1 cellular context compared by ENCODE assay signal in the genomic region with DNA sequence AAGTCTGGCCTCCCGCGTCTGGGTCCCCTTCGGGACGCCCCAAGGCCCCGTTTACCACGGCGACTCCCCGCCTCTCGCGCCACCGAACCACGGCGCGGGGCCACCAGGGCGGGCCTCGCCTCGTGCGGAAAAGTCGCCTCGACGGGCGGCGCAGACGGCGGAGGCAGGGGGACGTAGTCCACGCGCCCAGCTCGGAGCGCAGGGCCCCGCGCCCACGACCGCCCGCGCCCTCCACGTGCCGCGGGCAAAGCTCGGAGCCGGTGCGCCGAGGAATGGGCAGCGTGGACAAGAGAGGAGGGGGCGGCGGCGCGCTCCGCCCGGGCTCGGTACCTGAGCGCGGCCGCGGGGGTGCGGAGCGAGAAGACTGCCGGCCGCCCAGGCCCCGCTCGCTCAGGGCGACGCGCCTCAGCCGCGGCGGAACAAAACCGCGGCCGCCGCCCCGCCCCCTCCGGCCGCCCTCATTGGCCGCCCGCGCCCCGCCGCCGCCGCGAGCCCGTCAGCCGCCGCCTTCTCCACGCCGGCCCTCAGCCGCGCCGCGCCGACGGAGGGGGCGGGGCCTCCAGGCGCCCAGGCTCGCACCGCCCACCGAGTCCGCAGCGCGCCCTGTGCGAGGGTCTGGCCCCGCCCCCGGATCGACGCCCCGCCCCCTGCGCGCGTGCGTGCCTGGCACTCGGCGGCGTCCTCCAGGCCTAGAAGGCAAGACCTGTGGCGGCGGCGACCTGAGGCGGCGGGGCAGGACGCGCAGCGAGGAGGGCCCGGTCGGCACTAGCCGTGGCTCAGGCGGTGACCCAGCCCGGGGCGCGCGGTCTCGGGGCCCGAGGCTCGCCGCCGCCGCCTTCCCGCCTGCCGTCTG.
A peak's percentile ranks its signal among the peaks of the same experiment; 100 is the strongest.
TF ChIP-seq lines count a peak whose summit lies in the region.

A gene with protein sequence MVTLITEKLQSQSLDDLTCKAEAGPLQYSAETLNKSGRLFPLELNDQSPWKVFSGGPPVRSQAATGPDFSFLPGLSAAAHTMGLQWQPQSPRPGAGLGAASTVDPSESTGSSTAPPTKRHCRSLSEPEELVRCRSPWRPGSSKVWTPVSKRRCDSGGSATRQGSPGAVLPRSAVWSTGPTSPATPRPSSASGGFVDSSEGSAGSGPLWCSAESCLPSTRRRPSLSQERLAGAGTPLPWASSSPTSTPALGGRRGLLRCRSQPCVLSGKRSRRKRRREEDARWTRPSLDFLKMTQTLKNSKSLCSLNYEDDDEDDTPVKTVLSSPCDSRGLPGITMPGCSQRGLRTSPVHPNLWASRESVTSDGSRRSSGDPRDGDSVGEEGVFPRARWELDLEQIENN (minus strand): TSS at position 411 of the 853 bp plus-strand sequence. CDS start 15,572 bp downstream, outside the sequence.

TF ChIP-seq in A549, 52 proteins besides CTCF, POLR2A, EP300 and RAD21 (continued from another document):
- TF ChIP-seq BCL3 (IDR thresholded peaks at IDR 0.05) (0 out of 3 replicates have a peak, but pooled peaks have one; percentile 50), KDM5A (IDR thresholded peaks at IDR 0.05) (no peak), MAZ (IDR thresholded peaks at IDR 0.05; ENCODE audit: borderline replicate concordance, low read depth, low read length) (no peak)
TF ChIP-seq in A549: peak in this region for 5.
